8 cellular contexts compared by ENCODE assay signal in genomic region chr16:29994613-29995329, GRCh38. TPM values are rescaled to one million over a fixed set of nuclear protein-coding genes. Genes with fewer than 3 reads are reported as not detected.
A peak's percentile ranks its signal among the peaks of the same experiment; 100 is the strongest.
DNase-seq lines count a peak whose midpoint lies in the region; ATAC-seq and TF ChIP-seq lines count a peak whose summit lies in the region.

No MANE protein-coding gene starts in this region.

- H3K36me3 ChIP-seq in right atrium auricular region (peaks cover 31% of the 10 kb centered on the region), gastrocnemius medialis (peaks cover 0 to 59% of the 10 kb centered on the region in 2 donors)

- no peaks in the 10 kb centered on the region for H3K9me3 Mint-ChIP-seq in activated naive CD4-positive, alpha-beta T cell treated with anti-CD3 and anti-CD28 coated beads, Interleukin-2, amount 50 U/mL, for 72 hours

- H3K36me3 Mint-ChIP-seq in activated naive CD4-positive, alpha-beta T cell treated with anti-CD3 and anti-CD28 coated beads, Interleukin-2, amount 50 U/mL, for 72 hours, result peaks cover 17 to 27% of the 10 kb centered on the region in 2 donors

- H3K9me3 ChIP-seq in right atrium auricular region (no peaks in the 10 kb centered on the region), gastrocnemius medialis (no peaks in the 10 kb centered on the region)

- peak; percentile 35 for ATAC-seq in GM21576 (IDR thresholded peaks at IDR 0.05; ENCODE audit: unreplicated experiment)
- ATAC-seq in activated naive CD4-positive, alpha-beta T cell treated with anti-CD3 and anti-CD28 coated beads, Interleukin-2, amount 50 U/mL, for 72 hours, result peak; percentile 34 to 56
- ATAC-seq in gastrocnemius medialis, result peak in 1 of 2 donors; percentile 8

- H3K27me3 ChIP-seq in right atrium auricular region (no peaks in the 10 kb centered on the region), gastrocnemius medialis (no peaks in the 10 kb centered on the region)

- intact Hi-C loops in gastrocnemius medialis (cut with DNase I; ENCODE audit: low total_unique reads), result loop anchor here (1.0 to 10.0 kb wide), 7 partner anchors 32 to 1078 kb away; partner anchors contain the start of genes CDIPT, KCTD13, PAGR1 and TMEM219

- in situ Hi-C loops in gastrocnemius medialis (cut with MboI; ENCODE audit: low sequenced_read_pairs in 4 of 4), result no loop called here

- TF ChIP-seq CTCF in right atrium auricular region (IDR thresholded peaks at IDR 0.05) (no peak), gastrocnemius medialis (IDR thresholded peaks at IDR 0.05 in 4 of 5, conservative IDR thresholded peaks at IDR 0.05 in 1 of 5) (no peak)

- H3K27ac Mint-ChIP-seq in activated naive CD4-positive, alpha-beta T cell treated with anti-CD3 and anti-CD28 coated beads, Interleukin-2, amount 50 U/mL, for 72 hours, result peak overlapping the region; percentile 98 to 99

- peak; percentile 91 for DNase-seq in EH (ENCODE audit: low read depth)
- peak; percentile 93 for DNase-seq in M059J (ENCODE audit: low read depth)
- DNase-seq in activated naive CD4-positive, alpha-beta T cell treated with anti-CD3 and anti-CD28 coated beads, Interleukin-2, amount 50 U/mL, for 72 hours (ENCODE audit: low spot score in 2 of 2), result peak in 1 of 2 donors; percentile 78
- DNase-seq in right atrium auricular region (ENCODE audit: low spot score), result no peak
- no peak for DNase-seq in gastrocnemius medialis
- no peak for DNase-seq in effector CD4-positive, alpha-beta T cell
- no peak for DNase-seq in T-helper 9 cell

- H3K4me3 ChIP-seq in right atrium auricular region (peak overlapping the region; percentile 58 to 76), gastrocnemius medialis (peak overlapping the region; percentile 79 to 100 (median 90))

- H3K4me1 ChIP-seq in right atrium auricular region (peaks cover 0 to 24% of the 10 kb centered on the region in 2 donors), gastrocnemius medialis (peaks cover 17 to 21% of the 10 kb centered on the region in 2 donors)

- H3K27ac ChIP-seq in right atrium auricular region, result peak overlapping the region; percentile 91 to 93
- peak overlapping the region; percentile 95 to 100 (median 99) for H3K27ac ChIP-seq in gastrocnemius medialis

- TF ChIP-seq POLR2A in gastrocnemius medialis (IDR thresholded peaks at IDR 0.05), result no peak

RNA-seq across cellular contexts. Expression of gene HIRIP3, which starts 0.6 kb away (rescaled TPM):
- total RNA-seq in M059J (2014; rRNA removed; shearing (Covaris generic)), result 17.1 and 19.0 TPM in 2 replicates
- 10 to 100 TPM; 30.1 to 38.7 TPM for total RNA-seq in activated naive CD4-positive, alpha-beta T cell treated with anti-CD3 and anti-CD28 coated beads, Interleukin-2, amount 50 U/mL, for 72 hours
- 10 to 100 TPM; 10.3 to 11.4 TPM for total RNA-seq in right atrium auricular region
- total RNA-seq in gastrocnemius medialis, result 10 to 100 TPM; 13.5 to 25.6 (median 17.2) TPM

RNA-seq across cellular contexts. Expression of gene INO80E, which starts 1.3 kb away (rescaled TPM):
- total RNA-seq in M059J (2014; rRNA removed; shearing (Covaris generic)), result 122 and 187 TPM in 2 replicates
- 10 to 100 TPM; 85.3 to 90.7 TPM for total RNA-seq in activated naive CD4-positive, alpha-beta T cell treated with anti-CD3 and anti-CD28 coated beads, Interleukin-2, amount 50 U/mL, for 72 hours
- total RNA-seq in right atrium auricular region (100 to 1,000 TPM in 1 of 2 donors, 10 to 100 TPM in 1; 33.4 to 117 TPM), gastrocnemius medialis (10 to 100 TPM; 45.4 to 74.8 (median 55.5) TPM)

RNA-seq across cellular contexts. Expression of gene DOC2A, which starts 16.1 kb away (rescaled TPM):
- total RNA-seq in M059J (2014; rRNA removed; shearing (Covaris generic)), result 0.52 and 0.62 TPM in 2 replicates
- 1 to 10 TPM in 1 of 2 donors, under 1 TPM in 1; 0.80 to 2.0 TPM for total RNA-seq in activated naive CD4-positive, alpha-beta T cell treated with anti-CD3 and anti-CD28 coated beads, Interleukin-2, amount 50 U/mL, for 72 hours
- not detected for total RNA-seq in right atrium auricular region
- total RNA-seq in gastrocnemius medialis, result not detected

RNA-seq across cellular contexts. Expression of gene TAOK2, which starts 21.1 kb away (rescaled TPM):
- total RNA-seq in M059J (2014; rRNA removed; shearing (Covaris generic)), result 24.1 and 47.4 TPM in 2 replicates
- total RNA-seq in activated naive CD4-positive, alpha-beta T cell treated with anti-CD3 and anti-CD28 coated beads, Interleukin-2, amount 50 U/mL, for 72 hours, result 10 to 100 TPM; 29.6 to 52.7 TPM
- total RNA-seq in right atrium auricular region, result 10 to 100 TPM; 29.1 to 36.7 TPM
- 10 to 100 TPM; 15.9 to 31.0 (median 22.1) TPM for total RNA-seq in gastrocnemius medialis

RNA-seq across cellular contexts. Expression of gene C16orf92, which starts 28.2 kb away (rescaled TPM):
- not detected in 2 replicates for total RNA-seq in M059J (2014; rRNA removed; shearing (Covaris generic))
- not detected for total RNA-seq in activated naive CD4-positive, alpha-beta T cell treated with anti-CD3 and anti-CD28 coated beads, Interleukin-2, amount 50 U/mL, for 72 hours
- total RNA-seq in right atrium auricular region, result not detected
- not detected for total RNA-seq in gastrocnemius medialis

Comparison
In these comparisons a context has a peak if more than half of its experiments do, and no peak if none do; other contexts are left out.
1. DNase-seq: peak in EH (single experiment) and M059J (single experiment); none in right atrium auricular region (single experiment), gastrocnemius medialis (0 of 2), effector CD4-positive, alpha-beta T cell (single experiment) and T-helper 9 cell (single experiment).